ENCODE assay signal across 15 cellular contexts in genomic region chr11:64564947-64565889, GRCh38. TPM values are rescaled to one million over a fixed set of nuclear protein-coding genes. Genes with fewer than 3 reads are reported as not detected.
A peak's percentile ranks its signal among the peaks of the same experiment; 100 is the strongest.
DNase-seq lines count a peak whose midpoint lies in the region; ATAC-seq, FAIRE-seq and TF ChIP-seq lines count a peak whose summit lies in the region.
"Had no signal": no experiment of that assay in that cellular context is flagged by ENCODE, and none has a peak within 500 bp of the region (broad histone marks: within the 10 kb centered on the region; RNA-seq: fewer than 3 reads in every experiment).

No MANE protein-coding gene starts in this region.

- H3K4me1 ChIP-seq in GM23338 (ENCODE audit: insufficient read depth): peaks cover 14% of the 10 kb centered on the region; the same call in 1 of the 2 replicates
- H3K4me1 ChIP-seq in SJCRH30: peaks cover 4% of the 10 kb centered on the region; the same call in 1 of the 2 replicates
- H3K4me1 ChIP-seq in kidney (ENCODE audit: control insufficient read depth in 1 of 2, insufficient read depth in 1 of 2, low read depth in 1 of 2, low read length in 2 of 2): no peaks in the 10 kb centered on the region
- H3K4me1 ChIP-seq in mesenchymal stem cell (ENCODE audit: control insufficient read depth, insufficient read depth, low read depth, low read length): peaks cover 3% of the 10 kb centered on the region
- H3K4me1 ChIP-seq in gastrocnemius medialis: no peaks in the 10 kb centered on the region
- H3K4me1 ChIP-seq: prostate gland had no signal

- H3F3A ChIP-seq in GM23338 (replicated peaks; ENCODE audit: low read depth): 0 out of 2 replicates have a peak, but pooled peaks cover 3% of the 10 kb centered on the region

- in situ Hi-C loops in gastrocnemius medialis (cut with MboI; ENCODE audit: low sequenced_read_pairs in 4 of 4): no loop called here

- no peak overlapping the region for H4K8ac ChIP-seq in mesenchymal stem cell (ENCODE audit: low read length)

- H3K79me1 ChIP-seq in mesenchymal stem cell (replicated peaks; ENCODE audit: low read length, poor library complexity, severe bottlenecking): no peaks in the 10 kb centered on the region

- peaks cover 4% of the 10 kb centered on the region for H3K27me3 Mint-ChIP-seq in GM23338 (ENCODE audit: insufficient read depth, low read depth, poor library complexity)
- H3K27me3 Mint-ChIP-seq: activated CD4-positive, alpha-beta T cell treated with anti-CD3 and anti-CD28 coated beads for 36 hours had no signal

- ATAC-seq in GM23338 (peak; percentile 68), gastrocnemius medialis (no peak), GM18873 (IDR thresholded peaks at IDR 0.05; ENCODE audit: low FRiP score, unreplicated experiment) (no peak)
- ATAC-seq: activated CD4-positive, alpha-beta T cell treated with anti-CD3 and anti-CD28 coated beads for 36 hours had no signal

- H3K9me3 Mint-ChIP-seq in GM23338: no peaks in the 10 kb centered on the region
- H3K9me3 Mint-ChIP-seq: memory B cell; stimulated activated naive B cell treated with anti-CD40 and anti-IgM and Interleukin-4, amounts not matched to agents 10 μg/mL and 1 μg/mL and 100 μg/mL, for 72 hours had no signal

- H2BK120ac ChIP-seq in mesenchymal stem cell (ENCODE audit: low read depth, low read length): no peak overlapping the region

- TF ChIP-seq POLR2A in gastrocnemius medialis (IDR thresholded peaks at IDR 0.05): no peak

- no peak overlapping the region for H3K27ac Mint-ChIP-seq in GM23338
- H3K27ac Mint-ChIP-seq: activated CD4-positive, alpha-beta T cell treated with anti-CD3 and anti-CD28 coated beads for 36 hours; memory B cell; stimulated activated naive B cell treated with anti-CD40 and anti-IgM and Interleukin-4, amounts not matched to agents 10 μg/mL and 1 μg/mL and 100 μg/mL, for 72 hours had no signal

- H3K36me3 ChIP-seq in GM23338 (ENCODE audit: insufficient read depth): no peaks in the 10 kb centered on the region
- H3K36me3 ChIP-seq in SJCRH30: no peaks in the 10 kb centered on the region
- peaks cover 0 to 3% of the 10 kb centered on the region in 2 donors for H3K36me3 ChIP-seq in kidney (ENCODE audit: control insufficient read depth in 1 of 2, insufficient read depth in 2 of 2, low read length in 2 of 2)
- H3K36me3 ChIP-seq in mesenchymal stem cell (ENCODE audit: control insufficient read depth in 1 of 2, insufficient read depth in 2 of 2, low read depth in 1 of 2, low read length in 2 of 2): no peaks in the 10 kb centered on the region
- no peaks in the 10 kb centered on the region for H3K36me3 ChIP-seq in gastrocnemius medialis
- H3K36me3 ChIP-seq: prostate gland had no signal

- H4K20me1 ChIP-seq in GM23338 (replicated peaks; ENCODE audit: insufficient read depth): no peaks in the 10 kb centered on the region

- H2BK12ac ChIP-seq in mesenchymal stem cell (ENCODE audit: low read length in 2 of 2): no peak overlapping the region

- peaks cover 27% of the 10 kb centered on the region for H3K4me1 Mint-ChIP-seq in GM23338

- H3K27me3 ChIP-seq in GM23338 (ENCODE audit: insufficient read depth) (no peaks in the 10 kb centered on the region), SJCRH30 (no peaks in the 10 kb centered on the region), mesenchymal stem cell (ENCODE audit: control insufficient read depth in 1 of 2, insufficient read depth in 1 of 2, low read length in 2 of 2) (peaks cover 8 to 24% of the 10 kb centered on the region in 2 experiments), gastrocnemius medialis (no peaks in the 10 kb centered on the region)

- H3K9ac ChIP-seq in kidney (ENCODE audit: low read length in 2 of 2): no peak overlapping the region
- H3K9ac ChIP-seq in mesenchymal stem cell (ENCODE audit: low read length): no peak overlapping the region

- intact Hi-C loops in kidney (cut with DNase I) (no loop called here), gastrocnemius medialis (cut with DNase I; ENCODE audit: low total_unique reads) (no loop called here)

- peak overlapping the region; percentile 66; the same call in 1 of the 3 replicates for H3K4me3 Mint-ChIP-seq in GM23338
- H3K4me3 Mint-ChIP-seq: activated CD4-positive, alpha-beta T cell treated with anti-CD3 and anti-CD28 coated beads for 36 hours; memory B cell; stimulated activated naive B cell treated with anti-CD40 and anti-IgM and Interleukin-4, amounts not matched to agents 10 μg/mL and 1 μg/mL and 100 μg/mL, for 72 hours had no signal

- no peaks in the 10 kb centered on the region for H3K9me3 ChIP-seq in SJCRH30 (replicated peaks)
- H3K9me3 ChIP-seq in kidney (ENCODE audit: control insufficient read depth in 1 of 2, low read length in 2 of 2): no peaks in the 10 kb centered on the region
- no peaks in the 10 kb centered on the region for H3K9me3 ChIP-seq in mesenchymal stem cell (ENCODE audit: control insufficient read depth, low read length)
- H3K9me3 ChIP-seq in gastrocnemius medialis: no peaks in the 10 kb centered on the region
- H3K9me3 ChIP-seq: prostate gland had no signal

- peak overlapping the region; percentile 76 for H2AFZ ChIP-seq in GM23338
- H2AFZ ChIP-seq in mesenchymal stem cell (ENCODE audit: low read depth, low read length): no peak overlapping the region

- DNase-seq in 8988T: peak; percentile 89
- peak; percentile 85 for DNase-seq in GM23338 (ENCODE audit: low spot score)
- DNase-seq in SJCRH30: peak; percentile 17 to 28
- DNase-seq in kidney: peak; percentile 64
- DNase-seq in activated T-cell treated with anti-CD3 and anti-CD28 coated beads for 4 hours: no peak
- DNase-seq in mesenchymal stem cell: no peak
- DNase-seq in gastrocnemius medialis: no peak
- DNase-seq: activated CD4-positive, alpha-beta T cell treated with anti-CD3 and anti-CD28 coated beads for 36 hours; hypothalamus; NCI-H187 treated with DMSO at 0.1 percent for 48 hours; stimulated activated CD4-positive, alpha-beta T cell treated with anti-CD3 and anti-CD28 coated beads, Interleukin-2, amount 100 ng/mL, for 24 hours; stimulated activated naive B cell treated with anti-CD40 and anti-IgM and Interleukin-4, amounts not matched to agents 10 μg/mL and 1 μg/mL and 100 μg/mL, for 72 hours had no signal

- no peak for FAIRE-seq in kidney (lab: Jason Lieb, UNC)

- H3K23ac ChIP-seq in mesenchymal stem cell (ENCODE audit: low read length in 2 of 2): no peak overlapping the region

- H3K18ac ChIP-seq in mesenchymal stem cell (ENCODE audit: low read depth in 1 of 2, low read length in 2 of 2): no peak overlapping the region

- no peaks in the 10 kb centered on the region for H3K79me2 ChIP-seq in GM23338 (replicated peaks; ENCODE audit: insufficient read depth)

- 0 out of 2 replicates have a peak, but pooled peaks cover 3% of the 10 kb centered on the region for H3K9me2 ChIP-seq in GM23338 (ENCODE audit: insufficient read depth)

- H2BK15ac ChIP-seq in mesenchymal stem cell (ENCODE audit: low read depth, poor library complexity, severe bottlenecking): no peak overlapping the region

- no peak overlapping the region for H2BK5ac ChIP-seq in mesenchymal stem cell (ENCODE audit: low read depth, low read length, poor library complexity, severe bottlenecking)

- no peak overlapping the region for H4K91ac ChIP-seq in mesenchymal stem cell (ENCODE audit: low read length)

- H3K36me3 Mint-ChIP-seq in GM23338 (ENCODE audit: low read depth): no peaks in the 10 kb centered on the region; the same call in 2 of the 3 replicates
- H3K36me3 Mint-ChIP-seq: memory B cell; stimulated activated naive B cell treated with anti-CD40 and anti-IgM and Interleukin-4, amounts not matched to agents 10 μg/mL and 1 μg/mL and 100 μg/mL, for 72 hours had no signal

- H3K27ac ChIP-seq in GM23338 (ENCODE audit: low read depth) (peak overlapping the region; percentile 36; the same call in 1 of the 2 replicates), SJCRH30 (no peak overlapping the region), kidney (ENCODE audit: low read depth in 2 of 2, low read length in 2 of 2) (no peak overlapping the region), mesenchymal stem cell (ENCODE audit: low read length, poor library complexity, severe bottlenecking) (no peak overlapping the region), gastrocnemius medialis (no peak overlapping the region)

- no peak overlapping the region for H3K4ac ChIP-seq in mesenchymal stem cell (ENCODE audit: low read depth in 1 of 2, low read length in 2 of 2)

- H3K14ac ChIP-seq in mesenchymal stem cell (ENCODE audit: low read length in 2 of 2): peak overlapping the region in 1 of 2 experiments; percentile 46

- no peak overlapping the region for H2AK5ac ChIP-seq in mesenchymal stem cell (ENCODE audit: low read length, severe bottlenecking)

- H3K4me2 ChIP-seq in GM23338 (no peak overlapping the region), mesenchymal stem cell (ENCODE audit: low read length, poor library complexity, severe bottlenecking) (no peak overlapping the region)

- WGBS in mesenchymal stem cell: 87% methylated on average over 23 of the region's 24 CpGs

- H3K4me3 ChIP-seq in GM23338: no peak overlapping the region
- H3K4me3 ChIP-seq in SJCRH30: no peak overlapping the region
- no peak overlapping the region for H3K4me3 ChIP-seq in kidney (ENCODE audit: low read length in 2 of 2)
- no peak overlapping the region for H3K4me3 ChIP-seq in mesenchymal stem cell (ENCODE audit: insufficient read depth in 1 of 2, low read depth in 1 of 2, low read length in 2 of 2)
- no peak overlapping the region for H3K4me3 ChIP-seq in gastrocnemius medialis
- H3K4me3 ChIP-seq: prostate gland had no signal

- TF ChIP-seq CTCF in GM23338 (conservative IDR thresholded peaks at IDR 0.05; ENCODE audit: low read depth in 2 of 2): peak; percentile 57 to 82
- TF ChIP-seq CTCF in kidney (IDR thresholded peaks at IDR 0.05; ENCODE audit: borderline replicate concordance, extremely low read depth, insufficient read depth): no peak
- TF ChIP-seq CTCF in gastrocnemius medialis (IDR thresholded peaks at IDR 0.05 in 4 of 5, conservative IDR thresholded peaks at IDR 0.05 in 1 of 5): no peak

TF ChIP-seq in GM23338, 12 proteins besides CTCF, POLR2A, EP300 and RAD21 (continues in another document):
- no peak for TF ChIP-seq NANOG (IDR thresholded peaks at IDR 0.05; ENCODE audit: borderline replicate concordance)
- TF ChIP-seq EZH2phosphoT487 (IDR thresholded peaks at IDR 0.05; ENCODE audit: unreplicated experiment): no peak

RNA-seq across cellular contexts. Expression of gene SLC22A11, which starts 9.5 kb away (rescaled TPM):
- total RNA-seq in GM23338 (2014; rRNA removed; shearing (Covaris generic)): not detected in 2 replicates
- polyA plus RNA-seq in GM23338 (2016; fragmentation: Nextera tagmentation; extraction: Ambion mirVana) (not detected in 2 replicates), kidney (ENCODE audit: insufficient read depth, low read depth, low replicate concordance) (105 TPM)
- not detected in 2 replicates for total RNA-seq in SJCRH30 (2014; rRNA removed; shearing (Covaris generic))
- total RNA-seq in kidney (9.4 TPM), gastrocnemius medialis (not detected)
- polyA plus RNA-seq in mesenchymal stem cell (2013, experiment 1 of 2): not detected
- polyA plus RNA-seq in mesenchymal stem cell (2013, experiment 2 of 2): not detected
- total RNA-seq: prostate gland had no signal

RNA-seq across cellular contexts. Expression of gene SLC22A12, which starts 25.8 kb away (rescaled TPM):
- total RNA-seq in GM23338 (2014; rRNA removed; shearing (Covaris generic)): not detected in 2 replicates
- not detected in 2 replicates for polyA plus RNA-seq in GM23338 (2016; fragmentation: Nextera tagmentation; extraction: Ambion mirVana)
- not detected in 2 replicates for total RNA-seq in SJCRH30 (2014; rRNA removed; shearing (Covaris generic))
- total RNA-seq in kidney: 5.3 TPM
- polyA plus RNA-seq in kidney (ENCODE audit: insufficient read depth, low read depth, low replicate concordance): 85.9 TPM
- not detected for polyA plus RNA-seq in mesenchymal stem cell (2013, experiment 1 of 2)
- not detected for polyA plus RNA-seq in mesenchymal stem cell (2013, experiment 2 of 2)
- not detected for total RNA-seq in gastrocnemius medialis
- total RNA-seq: activated CD4-positive, alpha-beta T cell treated with anti-CD3 and anti-CD28 coated beads for 36 hours; prostate gland had no signal

Comparison
In these comparisons a context has a peak if more than half of its experiments do, and no peak if none do; other contexts are left out.
1. DNase-seq: peak in 8988T (single experiment), GM23338 (single experiment), SJCRH30 (2 of 2) and kidney (single experiment); none in activated T-cell treated with anti-CD3 and anti-CD28 coated beads for 4 hours (single experiment), mesenchymal stem cell (single experiment) and gastrocnemius medialis (0 of 2).
2. CTCF ChIP-seq: peak in GM23338 (2 of 2); none in kidney (single experiment) and gastrocnemius medialis (0 of 5).
3. RNA of gene SLC22A11, which starts 9.5 kb away (total RNA-seq): 9.4 TPM in kidney (single experiment); not detected in GM23338, not detected in SJCRH30 and not detected in gastrocnemius medialis; every median in the first group is over 10 times any median in the second.